ENCODE assay signal across 1 cellular context in the genomic region with DNA sequence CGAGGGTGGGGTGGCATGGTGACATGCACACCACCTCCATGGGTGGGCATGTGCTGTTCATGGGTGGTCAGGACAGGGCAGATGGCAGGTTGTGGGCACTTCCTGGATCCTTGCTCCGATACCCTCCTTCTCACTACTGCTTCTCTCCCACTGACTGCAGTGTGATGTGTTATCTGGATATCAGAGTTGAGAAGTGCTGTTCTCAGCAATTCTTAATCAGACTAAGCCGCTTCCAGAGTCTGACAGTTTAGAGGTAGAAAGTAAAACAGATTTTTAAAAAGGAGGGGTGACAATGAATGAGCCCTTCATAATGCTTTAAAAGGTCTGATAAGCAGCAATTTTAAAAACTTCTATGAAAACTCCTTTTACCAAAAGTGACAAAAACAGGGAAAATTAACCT.
TF ChIP-seq lines count a peak whose summit lies in the region.

No MANE protein-coding gene starts in this region.

TF ChIP-seq in HepG2, 621 proteins besides CTCF, POLR2A, EP300 and RAD21 (continued from another document):
- TF ChIP-seq MAFK (conservative IDR thresholded peaks at IDR 0.05 in 1 of 2, IDR thresholded peaks at IDR 0.05 in 1 of 2; ENCODE audit: low read length in 2 of 2) = peak; percentile 74 to 90
- TF ChIP-seq RBFOX2 (IDR thresholded peaks at IDR 0.05; ENCODE audit: low read depth, low read length) = no peak
